Comparison of ENCODE assay signal across 9 cellular contexts in genomic region chr6:144265390-144265789, GRCh38. TPM values are rescaled to one million over a fixed set of nuclear protein-coding genes. Genes with fewer than 3 reads are reported as not detected.
DNase-seq lines count a peak whose midpoint lies in the region; ATAC-seq and TF ChIP-seq lines count a peak whose summit lies in the region.
"Had no signal": no experiment of that assay in that cellular context is flagged by ENCODE, and none has a peak within 500 bp of the region (broad histone marks: within the 10 kb centered on the region; RNA-seq: fewer than 3 reads in every experiment).

No MANE protein-coding gene starts in this region.

- H3K9ac ChIP-seq in PC-3 (ENCODE audit: low read length): peak overlapping the region; percentile 41

- H3K36me3 ChIP-seq in DOHH2 (ENCODE audit: control insufficient read depth, low read length) (no peaks in the 10 kb centered on the region), PC-3 (ENCODE audit: low read depth, low read length) (no peaks in the 10 kb centered on the region), left ventricle myocardium inferior (no peaks in the 10 kb centered on the region), transverse colon (no peaks in the 10 kb centered on the region)

- in situ Hi-C loops in transverse colon (cut with MboI; ENCODE audit: low pct_ligation_motif_present in 1 of 4, low pct_unique_long_range_greater_than_20kb in 1 of 4, low sequenced_read_pairs in 3 of 4): no loop called here

- H3K9me3 ChIP-seq in DOHH2 (ENCODE audit: control insufficient read depth, insufficient read depth, low read length) (no peaks in the 10 kb centered on the region), PC-3 (ENCODE audit: low read length) (no peaks in the 10 kb centered on the region), left ventricle myocardium inferior (replicated peaks) (peaks cover 9% of the 10 kb centered on the region), transverse colon (no peaks in the 10 kb centered on the region)

- no TSS peak for BruUV-seq in PC-3 (replicated peaks; lab: Mats Ljungman, UMichigan)

- H3K27me3 Mint-ChIP-seq in HFFc6 (ENCODE audit: insufficient read depth): no peaks in the 10 kb centered on the region
- H3K27me3 Mint-ChIP-seq: activated naive CD8-positive, alpha-beta T cell treated with anti-CD3 and anti-CD28 coated beads, Interleukin-2, amount 10 ng/mL, durations not matched to agents 7 days and 5 days had no signal

- H4K20me1 ChIP-seq in DOHH2 (ENCODE audit: control insufficient read depth, insufficient read depth, low read depth, low read length): no peaks in the 10 kb centered on the region
- no peaks in the 10 kb centered on the region for H4K20me1 ChIP-seq in PC-3 (ENCODE audit: low read length)

- H3K4me3 ChIP-seq in DOHH2 (ENCODE audit: low read length) (no peak overlapping the region; the same call in 1 of the 2 replicates), PC-3 (ENCODE audit: low read length) (peak overlapping the region; percentile 47), left ventricle myocardium inferior (no peak overlapping the region), transverse colon (no peak overlapping the region)

- H3K27ac Mint-ChIP-seq in HFFc6: peak overlapping the region; percentile 97
- H3K27ac Mint-ChIP-seq: activated naive CD8-positive, alpha-beta T cell treated with anti-CD3 and anti-CD28 coated beads, Interleukin-2, amount 10 ng/mL, durations not matched to agents 7 days and 5 days had no signal

- H3K9me3 Mint-ChIP-seq in HFFc6: no peaks in the 10 kb centered on the region

- H3K4me1 Mint-ChIP-seq in HFFc6 (ENCODE audit: low read depth): peaks cover 54% of the 10 kb centered on the region
- H3K4me1 Mint-ChIP-seq: activated naive CD8-positive, alpha-beta T cell treated with anti-CD3 and anti-CD28 coated beads, Interleukin-2, amount 10 ng/mL, durations not matched to agents 7 days and 5 days had no signal

- no peak overlapping the region for H3K27ac ChIP-seq in DOHH2 (ENCODE audit: low read depth, low read length)
- H3K27ac ChIP-seq in PC-3 (ENCODE audit: low read length): peak overlapping the region; percentile 85
- H3K27ac ChIP-seq in left ventricle myocardium inferior (replicated peaks): peak overlapping the region; percentile 89
- peak overlapping the region; percentile 28 to 49 (median 34) for H3K27ac ChIP-seq in transverse colon

- peaks cover 8% of the 10 kb centered on the region; the same call in 1 of the 2 replicates for H3K36me3 Mint-ChIP-seq in HFFc6 (ENCODE audit: low read depth)

- POLR2A ChIA-PET in PC-3 (lab: Charles Lee; ENCODE audit: unreplicated experiment): interaction anchor here (0.6 kb wide), 1 partner anchor 283 kb away, joined by 4 read pairs; no protein-coding TSS in a partner anchor

- H3K79me2 ChIP-seq in DOHH2 (ENCODE audit: control insufficient read depth, low read length) (no peaks in the 10 kb centered on the region), PC-3 (ENCODE audit: low read length) (no peaks in the 10 kb centered on the region)

- DNase-seq in HFFc6 (peak; percentile 59), PC-3 (peak; percentile 82), left ventricle myocardium inferior (no peak), transverse colon (no peak), HuH-7.5 (ENCODE audit: low spot score) (no peak), DMS79 (lab: John Stamatoyannopoulos, UW) (no peak)
- DNase-seq: activated naive CD8-positive, alpha-beta T cell treated with anti-CD3 and anti-CD28 coated beads, Interleukin-2, amount 10 ng/mL, durations not matched to agents 7 days and 5 days had no signal

- H3K4me3 Mint-ChIP-seq in HFFc6: peak overlapping the region; percentile 84
- H3K4me3 Mint-ChIP-seq: activated naive CD8-positive, alpha-beta T cell treated with anti-CD3 and anti-CD28 coated beads, Interleukin-2, amount 10 ng/mL, durations not matched to agents 7 days and 5 days had no signal

- ATAC-seq in PC-3 (peak; percentile 35), HG03520 (IDR thresholded peaks at IDR 0.05; ENCODE audit: unreplicated experiment) (no peak)

- TF ChIP-seq POLR2A in transverse colon (IDR thresholded peaks at IDR 0.05): no peak

- H2AFZ ChIP-seq in PC-3 (ENCODE audit: low read length): no peak overlapping the region

- H3K4me1 ChIP-seq in DOHH2 (ENCODE audit: control insufficient read depth, low read length) (peaks cover 17% of the 10 kb centered on the region), PC-3 (ENCODE audit: insufficient read depth, low read length) (peaks cover 35% of the 10 kb centered on the region), left ventricle myocardium inferior (peaks cover 36% of the 10 kb centered on the region), transverse colon (peaks cover 0 to 20% (median 8%) of the 10 kb centered on the region in 4 donors)

- intact Hi-C loops in PC-3 (cut with micrococcal nuclease) (loop anchor here (1.0 to 5.0 kb wide), 2 partner anchors 19 to 48 kb away; no protein-coding TSS in a partner anchor), left ventricle myocardium inferior (cut with micrococcal nuclease) (no loop called here), transverse colon (cut with DNase I; ENCODE audit: low total_unique reads) (no loop called here)

- no peak for TF ChIP-seq CTCF in DOHH2 (IDR thresholded peaks at IDR 0.05; ENCODE audit: low read depth, low read length, poor library complexity, severe bottlenecking)
- TF ChIP-seq CTCF in HFFc6 (IDR thresholded peaks at IDR 0.05): no peak
- no peak for TF ChIP-seq CTCF in PC-3 (conservative IDR thresholded peaks at IDR 0.05; ENCODE audit: low read depth, low read length)
- TF ChIP-seq CTCF in left ventricle myocardium inferior (IDR thresholded peaks at IDR 0.05; ENCODE audit: borderline replicate concordance): no peak
- TF ChIP-seq CTCF in transverse colon (IDR thresholded peaks at IDR 0.05): no peak

- CTCF ChIA-PET in PC-3 (lab: Charles Lee): interaction anchor here (1.2 kb wide), 1 partner anchor 21 kb away, joined by 3 read pairs; no protein-coding TSS in a partner anchor

- H3K27me3 ChIP-seq in DOHH2 (ENCODE audit: control insufficient read depth, low read length): no peaks in the 10 kb centered on the region
- no peaks in the 10 kb centered on the region for H3K27me3 ChIP-seq in PC-3 (ENCODE audit: low read length)
- H3K27me3 ChIP-seq in left ventricle myocardium inferior (ENCODE audit: low read depth): no peaks in the 10 kb centered on the region
- H3K27me3 ChIP-seq in transverse colon: no peaks in the 10 kb centered on the region

- WGBS in transverse colon (ENCODE audit: low coverage in 1 of 2), 2 donors: 56 to 73% methylated on average over 2 to 5 of the region's 5 CpGs

- no peak for TF ChIP-seq EP300 in transverse colon (IDR thresholded peaks at IDR 0.05; ENCODE audit: low read depth)

- no peaks in the 10 kb centered on the region for H3K9me2 ChIP-seq in DOHH2 (replicated peaks; ENCODE audit: control insufficient read depth, low read length)
- no peaks in the 10 kb centered on the region for H3K9me2 ChIP-seq in PC-3 (replicated peaks; ENCODE audit: low read length)

- H3F3A ChIP-seq in DOHH2 (ENCODE audit: control insufficient read depth, insufficient read depth) (0 out of 2 replicates have a peak, but pooled peaks cover 3% of the 10 kb centered on the region), PC-3 (ENCODE audit: low read length, unreplicated experiment) (no peaks in the 10 kb centered on the region)

- peak overlapping the region; percentile 32 for H3K4me2 ChIP-seq in DOHH2 (ENCODE audit: low read length)
- peak overlapping the region; percentile 76 for H3K4me2 ChIP-seq in PC-3 (ENCODE audit: low read length)

RNA-seq across cellular contexts. Expression of gene UTRN, which starts 19.7 kb away (rescaled TPM):
- 100 to 1,000 TPM in 5 of 6 experiments, 10 to 100 TPM in 1; 99.6 to 116 (median 109) TPM for total RNA-seq in HFFc6 (2021; fragmentation: NEBNext Ultra II Directional; extraction: Animal tissue kit (Norgen Biotek cat#: 25700))
- 49.0 and 58.3 TPM in 2 replicates for total RNA-seq in PC-3 (2014; rRNA removed)
- 68.3 TPM for total RNA-seq in left ventricle myocardium inferior
- total RNA-seq in transverse colon: 100 to 1,000 TPM in 1 of 4 donors, 10 to 100 TPM in 3; 42.3 to 134 (median 94.1) TPM

Comparison
In these comparisons a context has a peak if more than half of its experiments do, and no peak if none do; other contexts are left out.
1. DNase-seq: peak in HFFc6 (single experiment) and PC-3 (single experiment); none in left ventricle myocardium inferior (single experiment), transverse colon (single experiment), HuH-7.5 (single experiment) and DMS79 (single experiment).